Comparison of ENCODE assay signal across 9 cellular contexts in the genomic region with DNA sequence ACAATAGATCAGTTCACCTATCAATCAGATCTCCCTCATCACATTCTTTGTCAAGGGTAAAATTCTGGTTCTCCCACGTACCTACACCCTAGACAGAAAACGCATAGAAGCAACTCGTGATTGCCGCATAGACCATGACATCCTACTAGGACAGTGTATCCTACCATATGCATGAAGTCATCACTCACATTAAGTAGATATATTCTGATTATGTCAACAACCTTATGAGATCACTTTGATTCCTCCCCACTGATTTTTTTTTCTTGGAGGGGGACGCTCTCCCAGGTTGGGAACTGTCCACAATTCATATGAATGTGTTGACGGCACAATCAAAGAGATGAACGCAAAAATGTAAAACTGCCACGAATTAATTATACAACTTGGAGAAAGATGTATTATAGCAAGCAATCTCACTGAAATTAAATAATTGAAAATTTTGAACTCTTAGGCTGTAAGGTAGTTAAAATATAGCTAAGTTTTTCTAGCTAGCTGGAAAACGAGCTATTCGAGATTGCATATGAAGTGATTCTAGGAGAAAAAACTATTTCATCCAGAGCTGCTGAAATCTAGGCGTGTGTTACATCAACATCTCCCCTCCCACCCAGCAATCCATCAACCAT.
A peak's percentile ranks its signal among the peaks of the same experiment; 100 is the strongest.
DNase-seq lines count a peak whose midpoint lies in the region; ATAC-seq, FAIRE-seq and TF ChIP-seq lines count a peak whose summit lies in the region.
"Had no signal": no experiment of that assay in that cellular context is flagged by ENCODE, and none has a peak within 500 bp of the region (broad histone marks: within the 10 kb centered on the region; RNA-seq: fewer than 3 reads in every experiment).

No MANE protein-coding gene starts in this region.

- H3K4me3 ChIP-seq in RWPE2 (ENCODE audit: severe bottlenecking), result peak overlapping the region; percentile 94
- peak overlapping the region; percentile 74 to 90 (median 75) for H3K4me3 ChIP-seq in endothelial cell of umbilical vein (replicated peaks in 1 of 3; ENCODE audit: insufficient read depth in 1 of 3, low read depth in 1 of 3, low read length in 3 of 3)

- no peak for DNase-seq in CD4-positive, alpha-beta T cell
- DNase-seq in RWPE2 (ENCODE audit: low spot score) (no peak), endothelial cell of umbilical vein (ENCODE audit: low read depth, low spot score) (no peak), NCI-H526 treated with DMSO at 0.1 percent for 48 hours (lab: John Stamatoyannopoulos, UW) (no peak), mucosa of gallbladder (ENCODE audit: low spot score) (no peak), DMS153 (lab: John Stamatoyannopoulos, UW) (no peak)
- DNase-seq: KG1 had no signal

- BruUV-seq in endothelial cell of umbilical vein (replicated peaks; lab: Mats Ljungman, UMichigan), result no TSS peak

- no peaks in the 10 kb centered on the region for H3K36me3 Mint-ChIP-seq in CD4-positive, alpha-beta T cell (ENCODE audit: low read depth)
- H3K36me3 Mint-ChIP-seq in nephron (ENCODE audit: low read depth), result no peaks in the 10 kb centered on the region

- H3K4me1 ChIP-seq in RWPE2 (ENCODE audit: insufficient read depth, poor library complexity, severe bottlenecking) (peaks cover 11% of the 10 kb centered on the region), endothelial cell of umbilical vein (ENCODE audit: control insufficient read depth, extremely low read depth, insufficient read depth, low read length) (peaks cover 25% of the 10 kb centered on the region)

- peaks cover 4% of the 10 kb centered on the region; the same call in 1 of the 2 replicates for H3K36me3 ChIP-seq in RWPE2 (ENCODE audit: low read depth)
- no peaks in the 10 kb centered on the region for H3K36me3 ChIP-seq in endothelial cell of umbilical vein (ENCODE audit: control insufficient read depth in 2 of 2, extremely low read depth in 1 of 2, insufficient read depth in 2 of 2, low read length in 2 of 2)

- dilution Hi-C loops in endothelial cell of umbilical vein (cut with MboI; ENCODE audit: extremely low pct_ligation_motif_present, low sequenced_read_pairs), result no loop called here

- no peak for FAIRE-seq in endothelial cell of umbilical vein (lab: Jason Lieb, UNC)

- CTCF ChIA-PET in CD4-positive, alpha-beta T cell (lab: Charles Lee), result interaction anchor here (1.1 kb wide), 1 partner anchor 19 kb away, joined by 4 read pairs; no protein-coding TSS in a partner anchor
- CTCF ChIA-PET in endothelial cell of umbilical vein (lab: Charles Lee), result interaction anchor here (0.8 to 5.4 kb wide), 16 partner anchors 9 to 673 kb away, joined by 3 to 91 read pairs (median 6); no protein-coding TSS in a partner anchor

- H3K27ac Mint-ChIP-seq in CD4-positive, alpha-beta T cell, result no peak overlapping the region
- H3K27ac Mint-ChIP-seq in nephron, result peak overlapping the region; percentile 32 to 56 (median 44)

- no peaks in the 10 kb centered on the region for H3K9me1 ChIP-seq in endothelial cell of umbilical vein (replicated peaks; ENCODE audit: control insufficient read depth, extremely low read depth, insufficient read depth, low read length)

- H3K27me3 Mint-ChIP-seq in CD4-positive, alpha-beta T cell, result peaks cover 40% of the 10 kb centered on the region
- H3K27me3 Mint-ChIP-seq in nephron (ENCODE audit: low read depth), result peaks cover 25% of the 10 kb centered on the region

- no peak overlapping the region for H3K27ac ChIP-seq in CD4-positive, alpha-beta T cell (ENCODE audit: low read depth, low read length)
- H3K27ac ChIP-seq in RWPE2 (ENCODE audit: poor library complexity, severe bottlenecking) (peak overlapping the region; percentile 81), endothelial cell of umbilical vein (ENCODE audit: insufficient read depth, low read depth, low read length) (peak overlapping the region; percentile 46)

- H3K9me3 ChIP-seq in CD4-positive, alpha-beta T cell (ENCODE audit: control insufficient read depth, low read length), result no peaks in the 10 kb centered on the region
- no peaks in the 10 kb centered on the region for H3K9me3 ChIP-seq in RWPE2 (ENCODE audit: severe bottlenecking)
- no peaks in the 10 kb centered on the region for H3K9me3 ChIP-seq in endothelial cell of umbilical vein (replicated peaks; ENCODE audit: control insufficient read depth, insufficient read depth, low read length)

- peaks cover 65% of the 10 kb centered on the region for H3K79me2 ChIP-seq in endothelial cell of umbilical vein (ENCODE audit: control insufficient read depth, insufficient read depth, low read length)

- peaks cover 7% of the 10 kb centered on the region for H3K4me1 Mint-ChIP-seq in CD4-positive, alpha-beta T cell (ENCODE audit: low read depth)
- peaks cover 6% of the 10 kb centered on the region for H3K4me1 Mint-ChIP-seq in nephron

- H2AFZ ChIP-seq in endothelial cell of umbilical vein (ENCODE audit: low read depth, low read length), result no peak overlapping the region

- peak overlapping the region; percentile 66 for H3K9ac ChIP-seq in endothelial cell of umbilical vein (replicated peaks; ENCODE audit: extremely low read depth, insufficient read depth, low read length)

- H3K27me3 ChIP-seq in CD4-positive, alpha-beta T cell (ENCODE audit: control insufficient read depth, insufficient read depth, low read length), result peaks cover 17% of the 10 kb centered on the region
- no peaks in the 10 kb centered on the region for H3K27me3 ChIP-seq in RWPE2 (ENCODE audit: insufficient read depth, poor library complexity, severe bottlenecking)
- no peaks in the 10 kb centered on the region for H3K27me3 ChIP-seq in endothelial cell of umbilical vein (ENCODE audit: control insufficient read depth in 2 of 2, insufficient read depth in 2 of 2, low read length in 2 of 2)

- no peak for TF ChIP-seq POLR2A in endothelial cell of umbilical vein (IDR thresholded peaks at IDR 0.05; ENCODE audit: low read depth, low read length)

- peak overlapping the region; percentile 88 for H3K4me3 Mint-ChIP-seq in CD4-positive, alpha-beta T cell
- H3K4me3 Mint-ChIP-seq in nephron, result peak overlapping the region; percentile 79 to 88 (median 86)

- ATAC-seq in CD4-positive, alpha-beta T cell (ENCODE audit: poor library complexity), result no peak
- ATAC-seq in RWPE2 (ENCODE audit: low read depth), result no peak
- no peak for ATAC-seq in GM21526 (IDR thresholded peaks at IDR 0.05; ENCODE audit: low FRiP score, unreplicated experiment)

- H3K4me2 ChIP-seq in endothelial cell of umbilical vein (ENCODE audit: insufficient read depth, low read length), result peak overlapping the region; percentile 92

- TF ChIP-seq CTCF in CD4-positive, alpha-beta T cell (IDR thresholded peaks at IDR 0.05), result no peak
- TF ChIP-seq CTCF in RWPE2 (IDR thresholded peaks at IDR 0.05; ENCODE audit: poor library complexity, severe bottlenecking) (no peak), endothelial cell of umbilical vein (IDR thresholded peaks at IDR 0.05; ENCODE audit: extremely low read depth in 1 of 2, insufficient read depth in 1 of 2, low read depth in 1 of 2, low read length in 2 of 2) (no peak), nephron (IDR thresholded peaks at IDR 0.05; ENCODE audit: unreplicated experiment in 3 of 3) (no peak)

- POLR2A ChIA-PET in CD4-positive, alpha-beta T cell (lab: Charles Lee), result interaction anchor here (0.8 kb wide), 1 partner anchor 82 kb away, joined by 3 read pairs; the partner anchor contains the start of gene CCDC28A
- POLR2A ChIA-PET in endothelial cell of umbilical vein (lab: Charles Lee), result no interaction called here

- intact Hi-C loops in CD4-positive, alpha-beta T cell (cut with DNase I, micrococcal nuclease), result loop anchor here in 1 of 2 experiments (5.0 kb wide), 1 partner anchor 676 kb away; no protein-coding TSS in a partner anchor
- intact Hi-C loops in endothelial cell of umbilical vein (cut with micrococcal nuclease), result loop anchor here (1.0 to 10.0 kb wide), 4 partner anchors 36 to 266 kb away; no protein-coding TSS in a partner anchor

- H3K9me3 Mint-ChIP-seq in CD4-positive, alpha-beta T cell, result no peaks in the 10 kb centered on the region
- H3K9me3 Mint-ChIP-seq in nephron, result no peaks in the 10 kb centered on the region

- H4K20me1 ChIP-seq in endothelial cell of umbilical vein (replicated peaks; ENCODE audit: control insufficient read depth, extremely low read depth, insufficient read depth, low read length), result no peaks in the 10 kb centered on the region

TF ChIP-seq in endothelial cell of umbilical vein, 7 proteins besides CTCF, POLR2A, EP300 and RAD21:
- no peak for TF ChIP-seq FOS (IDR thresholded peaks at IDR 0.05; ENCODE audit: borderline replicate concordance, insufficient read depth, low read length)
TF ChIP-seq in endothelial cell of umbilical vein: peak in this region for 0.
